ENCODE assay signal across 3 cellular contexts in genomic region chr12:95192271-95192670, GRCh38.
TF ChIP-seq lines count a peak whose summit lies in the region.

No MANE protein-coding gene starts in this region.

TF ChIP-seq in A549, 52 proteins besides CTCF, POLR2A, EP300 and RAD21:
- TF ChIP-seq MAZ (IDR thresholded peaks at IDR 0.05; ENCODE audit: borderline replicate concordance, low read depth, low read length) (no peak), PBX3 (IDR thresholded peaks at IDR 0.05) (no peak), NR3C1 (IDR thresholded peaks at IDR 0.05) (no peak), HDAC2 (IDR thresholded peaks at IDR 0.05) (no peak), REST (IDR thresholded peaks at IDR 0.05) (no peak), FOXS1 (CRISPR knock-in tag; IDR thresholded peaks at IDR 0.05) (no peak), CHD4 (IDR thresholded peaks at IDR 0.05; ENCODE audit: borderline replicate concordance) (no peak), JUNB (IDR thresholded peaks at IDR 0.05) (no peak), CHD2 (IDR thresholded peaks at IDR 0.05; ENCODE audit: low read length, partially characterized antibody) (no peak), RARB (CRISPR knock-in tag; IDR thresholded peaks at IDR 0.05) (no peak), KDM5A (IDR thresholded peaks at IDR 0.05) (no peak), CBX8 (IDR thresholded peaks at IDR 0.05) (no peak)
- TF ChIP-seq, protein P1, sequence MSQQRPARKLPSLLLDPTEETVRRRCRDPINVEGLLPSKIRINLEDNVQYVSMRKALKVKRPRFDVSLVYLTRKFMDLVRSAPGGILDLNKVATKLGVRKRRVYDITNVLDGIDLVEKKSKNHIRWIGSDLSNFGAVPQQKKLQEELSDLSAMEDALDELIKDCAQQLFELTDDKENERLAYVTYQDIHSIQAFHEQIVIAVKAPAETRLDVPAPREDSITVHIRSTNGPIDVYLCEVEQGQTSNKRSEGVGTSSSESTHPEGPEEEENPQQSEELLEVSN (IDR thresholded peaks at IDR 0.05; ENCODE audit: borderline replicate concordance, low read depth): no peak
TF ChIP-seq in A549: peak in this region for 0.

TF ChIP-seq in GM12891, 5 proteins besides CTCF, POLR2A, EP300 and RAD21:
- TF ChIP-seq POU2F2 (IDR thresholded peaks at IDR 0.05; ENCODE audit: low read depth, low read length): no peak
- TF ChIP-seq SPI1 (IDR thresholded peaks at IDR 0.05; ENCODE audit: low read depth, low read length): peak; percentile 55

TF ChIP-seq in GM12878, 131 proteins besides CTCF, POLR2A, EP300 and RAD21 (continued from another document):
- TF ChIP-seq BACH1 (IDR thresholded peaks at IDR 0.05; ENCODE audit: borderline replicate concordance) (no peak), IKZF1 (conservative IDR thresholded peaks at IDR 0.05) (no peak), CBX5 (IDR thresholded peaks at IDR 0.05; ENCODE audit: low read depth) (no peak), SIX5 (IDR thresholded peaks at IDR 0.05; ENCODE audit: low read depth, low read length, severe bottlenecking) (no peak), SPI1 (IDR thresholded peaks at IDR 0.05; ENCODE audit: borderline replicate concordance, insufficient read depth, low read depth, low read length) (peak; percentile 21; the same call in 1 of the 2 replicates), PAX8 (IDR thresholded peaks at IDR 0.05) (no peak), KAT2A (conservative IDR thresholded peaks at IDR 0.05; ENCODE audit: control insufficient read depth, low read depth, low read length) (no peak)
